Comparison of ENCODE assay signal across 10 cellular contexts in genomic region chrX:54496936-54497335, GRCh38. TPM values are rescaled to one million over a fixed set of nuclear protein-coding genes. Genes with fewer than 3 reads are reported as not detected.
DNase-seq lines count a peak whose midpoint lies in the region; ATAC-seq and TF ChIP-seq lines count a peak whose summit lies in the region.
"Had no signal": no experiment of that assay in that cellular context is flagged by ENCODE, and none has a peak within 500 bp of the region (broad histone marks: within the 10 kb centered on the region; RNA-seq: fewer than 3 reads in every experiment).

No MANE protein-coding gene starts in this region.

- H3K27me3 Mint-ChIP-seq in CD8-positive, alpha-beta memory T cell: peaks cover 23 to 27% of the 10 kb centered on the region in 2 donors
- H3K27me3 Mint-ChIP-seq in central memory CD8-positive, alpha-beta T cell: peaks cover 58% of the 10 kb centered on the region
- H3K27me3 Mint-ChIP-seq in neural progenitor cell (ENCODE audit: insufficient read depth, low read depth): peaks cover 3% of the 10 kb centered on the region

- H3K9me3 ChIP-seq in CD8-positive, alpha-beta memory T cell (ENCODE audit: low read length): no peaks in the 10 kb centered on the region
- H3K9me3 ChIP-seq in HUES6 (ENCODE audit: control insufficient read depth, insufficient read depth, low read depth, low read length) (peaks cover 14% of the 10 kb centered on the region; the same call in 1 of the 2 replicates), neural progenitor cell (ENCODE audit: low read depth) (peaks cover 4% of the 10 kb centered on the region), testis (no peaks in the 10 kb centered on the region), SJCRH30 (replicated peaks) (no peaks in the 10 kb centered on the region), WERI-Rb-1 (ENCODE audit: severe bottlenecking) (no peaks in the 10 kb centered on the region)

- no peaks in the 10 kb centered on the region for H3K36me3 ChIP-seq in CD8-positive, alpha-beta memory T cell (ENCODE audit: insufficient read depth, low read length)
- H3K36me3 ChIP-seq in HUES6 (ENCODE audit: control insufficient read depth, insufficient read depth, low read length) (no peaks in the 10 kb centered on the region), neural progenitor cell (no peaks in the 10 kb centered on the region), testis (ENCODE audit: low read depth, missing control alignments) (no peaks in the 10 kb centered on the region), SJCRH30 (no peaks in the 10 kb centered on the region), WERI-Rb-1 (no peaks in the 10 kb centered on the region)

- H3K9ac ChIP-seq in HUES6 (ENCODE audit: low read length) (peak overlapping the region; percentile 11), neural progenitor cell (no peak overlapping the region)

- no peaks in the 10 kb centered on the region for H3K4me1 ChIP-seq in CD8-positive, alpha-beta memory T cell (ENCODE audit: insufficient read depth, low read length)
- peaks cover 49% of the 10 kb centered on the region for H3K4me1 ChIP-seq in HUES6 (ENCODE audit: control insufficient read depth, insufficient read depth, low read length)
- peaks cover 8% of the 10 kb centered on the region for H3K4me1 ChIP-seq in neural progenitor cell
- H3K4me1 ChIP-seq in testis: no peaks in the 10 kb centered on the region
- no peaks in the 10 kb centered on the region for H3K4me1 ChIP-seq in SJCRH30

- peaks cover 8% of the 10 kb centered on the region for H3F3A ChIP-seq in neural progenitor cell (ENCODE audit: low read depth)

- no peak overlapping the region for H3K27ac ChIP-seq in CD8-positive, alpha-beta memory T cell (ENCODE audit: low read depth, low read length)
- no peak overlapping the region for H3K27ac ChIP-seq in HUES6 (ENCODE audit: low read depth, low read length)
- no peak overlapping the region for H3K27ac ChIP-seq in neural progenitor cell
- H3K27ac ChIP-seq in testis: no peak overlapping the region
- H3K27ac ChIP-seq in SJCRH30: no peak overlapping the region
- no peak overlapping the region for H3K27ac ChIP-seq in WERI-Rb-1

- TF ChIP-seq POLR2A in testis (IDR thresholded peaks at IDR 0.05): no peak

- peak overlapping the region in 6 of 7 donors; percentile 46 to 75 (median 60) for H3K4me3 Mint-ChIP-seq in CD8-positive, alpha-beta memory T cell
- peak overlapping the region; percentile 63 for H3K4me3 Mint-ChIP-seq in central memory CD8-positive, alpha-beta T cell
- peak overlapping the region; percentile 85 for H3K4me3 Mint-ChIP-seq in neural progenitor cell

- H3K4me3 ChIP-seq in CD8-positive, alpha-beta memory T cell (ENCODE audit: low read length): no peak overlapping the region
- H3K4me3 ChIP-seq in HUES6 (ENCODE audit: low read depth, low read length) (peak overlapping the region; percentile 93; the same call in 1 of the 2 replicates), neural progenitor cell (no peak overlapping the region), testis (no peak overlapping the region), SJCRH30 (no peak overlapping the region), WERI-Rb-1 (ENCODE audit: low read depth, low read length) (no peak overlapping the region)

- intact Hi-C loops in testis (cut with DNase I; ENCODE audit: low total_unique reads): no loop called here

- H3K4me1 Mint-ChIP-seq in CD8-positive, alpha-beta memory T cell: peaks cover 0 to 6% (median 4%) of the 10 kb centered on the region in 3 donors
- H3K4me1 Mint-ChIP-seq in central memory CD8-positive, alpha-beta T cell: peaks cover 11% of the 10 kb centered on the region
- H3K4me1 Mint-ChIP-seq in neural progenitor cell: peaks cover 34% of the 10 kb centered on the region

- TF ChIP-seq CTCF in neural progenitor cell (IDR thresholded peaks at IDR 0.05) (no peak), testis (IDR thresholded peaks at IDR 0.05) (no peak), WERI-Rb-1 (IDR thresholded peaks at IDR 0.05; ENCODE audit: low read depth, low read length) (no peak)

- peak overlapping the region; percentile 31 for H3K4me2 ChIP-seq in neural progenitor cell

- WGBS in testis, 2 donors: 62 to 79% methylated on average over 6 of the region's 6 CpGs

- H3K27me3 ChIP-seq in CD8-positive, alpha-beta memory T cell (ENCODE audit: insufficient read depth, low read length, poor library complexity, severe bottlenecking): no peaks in the 10 kb centered on the region
- H3K27me3 ChIP-seq in HUES6 (ENCODE audit: control insufficient read depth, insufficient read depth, low read length) (no peaks in the 10 kb centered on the region), neural progenitor cell (no peaks in the 10 kb centered on the region), testis (no peaks in the 10 kb centered on the region), SJCRH30 (no peaks in the 10 kb centered on the region), WERI-Rb-1 (ENCODE audit: insufficient read depth, low read depth, severe bottlenecking) (peaks cover 3% of the 10 kb centered on the region)

- DNase-seq in CD8-positive, alpha-beta memory T cell: no peak
- no peak for DNase-seq in central memory CD8-positive, alpha-beta T cell (ENCODE audit: low spot score in 2 of 2)
- DNase-seq in neural progenitor cell (ENCODE audit: low spot score) (no peak), testis (no peak), HK-2 (ENCODE audit: unreplicated experiment) (no peak), SJCRH30 (no peak), WERI-Rb-1 (no peak)
- DNase-seq: activated effector memory CD4-positive, alpha-beta T cell treated with Interleukin-2 at 50 U/mL for 16 hours; NCI-H69 had no signal

- peaks cover 32% of the 10 kb centered on the region for H3K79me2 ChIP-seq in neural progenitor cell (ENCODE audit: low read depth)

- peaks cover 0 to 1% (median 0%) of the 10 kb centered on the region in 3 donors for H3K36me3 Mint-ChIP-seq in CD8-positive, alpha-beta memory T cell
- no peaks in the 10 kb centered on the region for H3K36me3 Mint-ChIP-seq in central memory CD8-positive, alpha-beta T cell (ENCODE audit: insufficient read depth)
- peaks cover 2% of the 10 kb centered on the region for H3K36me3 Mint-ChIP-seq in neural progenitor cell

- H3K9me3 Mint-ChIP-seq in CD8-positive, alpha-beta memory T cell: peaks cover 0 to 3% (median 0%) of the 10 kb centered on the region in 5 donors
- H3K9me3 Mint-ChIP-seq in central memory CD8-positive, alpha-beta T cell: no peaks in the 10 kb centered on the region
- peaks cover 15% of the 10 kb centered on the region for H3K9me3 Mint-ChIP-seq in neural progenitor cell

- no peak overlapping the region for H2AFZ ChIP-seq in neural progenitor cell (replicated peaks)

- CTCF ChIA-PET in CD8-positive, alpha-beta memory T cell (lab: Charles Lee): interaction anchor here (1.7 kb wide), 1 partner anchor 143 kb away, joined by 4 read pairs; no protein-coding TSS in a partner anchor

- H4K20me1 ChIP-seq in neural progenitor cell (ENCODE audit: low read depth): peaks cover 17% of the 10 kb centered on the region

- peak overlapping the region in 1 of 8 donors; percentile 0 for H3K27ac Mint-ChIP-seq in CD8-positive, alpha-beta memory T cell
- no peak overlapping the region for H3K27ac Mint-ChIP-seq in central memory CD8-positive, alpha-beta T cell (ENCODE audit: low read depth)
- H3K27ac Mint-ChIP-seq in neural progenitor cell: peak overlapping the region; percentile 48

- ATAC-seq in central memory CD8-positive, alpha-beta T cell (replicated peaks; ENCODE audit: extremely low read depth, poor library complexity, severe bottlenecking): no peak

- POLR2A ChIA-PET in CD8-positive, alpha-beta memory T cell (lab: Charles Lee): no interaction called here

RNA-seq across cellular contexts. Expression of gene FGD1, which starts 0.9 kb away (rescaled TPM):
- total RNA-seq in CD8-positive, alpha-beta memory T cell: under 1 TPM in 1 of 2 experiments, not detected in 1; 0.07 TPM
- polyA plus RNA-seq in CD8-positive, alpha-beta memory T cell: 0.67 TPM
- total RNA-seq in neural progenitor cell (ENCODE audit: low replicate concordance): 8.8 and 16.4 TPM in 2 replicates
- 1 to 10 TPM; 6.0 to 6.3 TPM for total RNA-seq in testis
- 5.2 TPM for polyA plus RNA-seq in testis (ENCODE audit: insufficient read depth, low read depth, low replicate concordance)
- 4.5 and 4.7 TPM in 2 replicates for total RNA-seq in SJCRH30 (2014; rRNA removed; shearing (Covaris generic))

RNA-seq across cellular contexts. Expression of gene GNL3L, which starts 33.1 kb away (rescaled TPM):
- total RNA-seq in CD8-positive, alpha-beta memory T cell: 10 to 100 TPM; 92.1 to 92.8 TPM
- polyA plus RNA-seq in CD8-positive, alpha-beta memory T cell: 56.1 TPM
- 19.3 and 28.1 TPM in 2 replicates for total RNA-seq in neural progenitor cell (ENCODE audit: low replicate concordance)
- total RNA-seq in testis: 10 to 100 TPM; 27.6 to 32.3 TPM
- 7.4 TPM for polyA plus RNA-seq in testis (ENCODE audit: insufficient read depth, low read depth, low replicate concordance)
- 36.9 and 37.0 TPM in 2 replicates for total RNA-seq in SJCRH30 (2014; rRNA removed; shearing (Covaris generic))

RNA-seq across cellular contexts. Expression of gene TSR2, which starts 56.7 kb away (rescaled TPM):
- 10 to 100 TPM; 53.5 to 56.4 TPM for total RNA-seq in CD8-positive, alpha-beta memory T cell
- 67.7 TPM for polyA plus RNA-seq in CD8-positive, alpha-beta memory T cell
- total RNA-seq in neural progenitor cell (ENCODE audit: low replicate concordance) (13.3 and 15.8 TPM in 2 replicates), testis (10 to 100 TPM; 24.9 to 30.1 TPM)
- polyA plus RNA-seq in testis (ENCODE audit: insufficient read depth, low read depth, low replicate concordance): 41.3 TPM
- total RNA-seq in SJCRH30 (2014; rRNA removed; shearing (Covaris generic)): 27.8 and 29.1 TPM in 2 replicates
